24 cellular contexts compared by ENCODE assay signal in genomic region chr1:30550365-30551220, GRCh38.
"Had no signal": no experiment of that assay in that cellular context is flagged by ENCODE, and none has a peak within 500 bp of the region (broad histone marks: within the 10 kb centered on the region; RNA-seq: fewer than 3 reads in every experiment).

No MANE protein-coding gene starts in this region.

- ATAC-seq: HepG2 had no signal

- H3K9me3 ChIP-seq: MG63, SJSA1 had no signal

- H3K4me3 ChIP-seq: MG63, SJSA1, SK-N-MC had no signal

- H3K27ac ChIP-seq: SJSA1, SK-N-MC had no signal

- H3K36me3 ChIP-seq: MG63, SJSA1 had no signal

- H3K27me3 ChIP-seq: MG63 had no signal

- H3K4me1 ChIP-seq: SJSA1 had no signal

- DNase-seq: IMR-90, Karpas-422, KG1, MG63, NCI-H1092, NCI-H1105 treated with DMSO at 0.1 percent for 48 hours, NCI-H1417 treated with DMSO at 0.1 percent for 48 hours, NCI-H146, NCI-H1694 treated with DMSO at 0.1 percent for 48 hours, NCI-H1930, NCI-H2081 treated with DMSO at 0.1 percent for 48 hours, NCI-H2171, NCI-H226, NCI-H446, NCI-H510A, NCI-H524 treated with DMSO at 0.1 percent for 48 hours, NCI-H69, NCI-H774, Right ventricle myocardium superior, RPMI8226, SIG-M5 had no signal
